In genomic region chr1:211305044-211305443, GRCh38 we compare ENCODE assay signal across 1 cellular context.
TF ChIP-seq lines count a peak whose summit lies in the region.

No MANE protein-coding gene starts in this region.

TF ChIP-seq in K562, 482 proteins besides CTCF, POLR2A, EP300 and RAD21 (continued from another document):
- TF ChIP-seq TAF9B (IDR thresholded peaks at IDR 0.05; ENCODE audit: partially characterized antibody), result no peak
- no peak for TF ChIP-seq IRF9 (tag; IDR thresholded peaks at IDR 0.05)
- no peak for TF ChIP-seq MCM5 (IDR thresholded peaks at IDR 0.05; ENCODE audit: low read depth)
- 0 out of 2 replicates have a peak, but pooled peaks have one; percentile 11 for TF ChIP-seq MAFG (tag; conservative IDR thresholded peaks at IDR 0.05)
- no peak for TF ChIP-seq PHF20 (IDR thresholded peaks at IDR 0.05; ENCODE audit: partially characterized antibody)
- no peak for TF ChIP-seq ZNF780A (CRISPR knock-in tag; IDR thresholded peaks at IDR 0.05)
- TF ChIP-seq, protein P1, sequence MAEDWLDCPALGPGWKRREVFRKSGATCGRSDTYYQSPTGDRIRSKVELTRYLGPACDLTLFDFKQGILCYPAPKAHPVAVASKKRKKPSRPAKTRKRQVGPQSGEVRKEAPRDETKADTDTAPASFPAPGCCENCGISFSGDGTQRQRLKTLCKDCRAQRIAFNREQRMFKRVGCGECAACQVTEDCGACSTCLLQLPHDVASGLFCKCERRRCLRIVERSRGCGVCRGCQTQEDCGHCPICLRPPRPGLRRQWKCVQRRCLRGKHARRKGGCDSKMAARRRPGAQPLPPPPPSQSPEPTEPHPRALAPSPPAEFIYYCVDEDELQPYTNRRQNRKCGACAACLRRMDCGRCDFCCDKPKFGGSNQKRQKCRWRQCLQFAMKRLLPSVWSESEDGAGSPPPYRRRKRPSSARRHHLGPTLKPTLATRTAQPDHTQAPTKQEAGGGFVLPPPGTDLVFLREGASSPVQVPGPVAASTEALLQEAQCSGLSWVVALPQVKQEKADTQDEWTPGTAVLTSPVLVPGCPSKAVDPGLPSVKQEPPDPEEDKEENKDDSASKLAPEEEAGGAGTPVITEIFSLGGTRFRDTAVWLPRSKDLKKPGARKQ (CRISPR knock-in tag; IDR thresholded peaks at IDR 0.05), result no peak
- no peak for TF ChIP-seq ZNF586 (CRISPR knock-in tag; conservative IDR thresholded peaks at IDR 0.05)
- TF ChIP-seq SRSF7 (optimal IDR thresholded peaks at IDR 0.05; ENCODE audit: low read depth, low read length), result no peak
- TF ChIP-seq E2F4 (CRISPR knock-in tag; IDR thresholded peaks at IDR 0.05; ENCODE audit: low read depth), result no peak
- TF ChIP-seq ZNF134 (CRISPR knock-in tag; conservative IDR thresholded peaks at IDR 0.05), result no peak
